Comparison of ENCODE assay signal across 8 cellular contexts in the genomic region with DNA sequence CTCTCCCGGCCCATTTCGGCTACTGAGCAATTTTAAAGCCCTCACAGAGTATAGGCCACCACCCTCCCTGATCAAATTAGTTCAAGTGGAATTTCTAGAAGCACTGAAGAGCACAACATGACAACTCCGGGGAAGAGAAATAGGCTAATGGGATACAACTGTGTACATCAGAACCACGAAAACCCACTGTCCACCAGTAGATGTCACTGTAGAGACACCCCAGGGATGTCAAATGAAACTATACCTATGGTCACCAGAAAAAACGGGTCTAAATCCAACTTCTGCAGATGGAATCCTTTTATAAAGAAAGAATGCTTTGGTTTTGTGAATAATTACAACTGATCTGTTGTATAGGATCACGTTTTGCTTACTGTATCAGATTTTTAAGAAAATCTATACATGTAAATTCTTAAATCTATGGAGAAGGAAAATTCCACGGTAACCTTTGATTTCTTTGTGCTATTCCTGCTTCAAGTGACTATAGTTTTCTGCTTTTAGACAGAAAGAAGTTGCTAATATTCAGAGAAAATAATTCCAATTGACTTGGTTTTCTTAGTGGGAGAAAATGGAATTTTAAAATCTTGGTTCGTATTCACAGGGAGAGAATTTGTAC. TPM values are rescaled to one million over a fixed set of nuclear protein-coding genes. Genes with fewer than 3 reads are reported as not detected.
DNase-seq lines count a peak whose midpoint lies in the region; ATAC-seq and TF ChIP-seq lines count a peak whose summit lies in the region.

No MANE protein-coding gene starts in this region.

- no peaks in the 10 kb centered on the region for H3K4me1 Mint-ChIP-seq in glutamatergic neuron (ENCODE audit: low read depth, unreplicated experiment)

- no peaks in the 10 kb centered on the region for H3K9me3 Mint-ChIP-seq in glutamatergic neuron (ENCODE audit: unreplicated experiment)

- intact Hi-C loops in prostate gland (cut with DNase I), result loop anchor here (2.0 kb wide), 1 partner anchor 342 kb away; a partner anchor contains a TSS

- no peak for TF ChIP-seq POLR2A in prostate gland (IDR thresholded peaks at IDR 0.05)

- H3K27me3 ChIP-seq in prostate gland (replicated peaks; ENCODE audit: insufficient read depth), result no peaks in the 10 kb centered on the region

- H3K4me3 ChIP-seq in HFF-Myc (replicated peaks; ENCODE audit: low read depth, low read length) (no peak overlapping the region), prostate gland (no peak overlapping the region)

- TF ChIP-seq CTCF in HFF-Myc (IDR thresholded peaks at IDR 0.05; ENCODE audit: low read depth, low read length, missing control alignments) (peak; percentile 62), glutamatergic neuron (IDR thresholded peaks at IDR 0.05; ENCODE audit: partially characterized antibody, unreplicated experiment) (peak; percentile 56), prostate gland (IDR thresholded peaks at IDR 0.05) (peak in 3 of 4 experiments; percentile 27 to 51 (median 51))

- H3K4me3 Mint-ChIP-seq in glutamatergic neuron (ENCODE audit: unreplicated experiment), result no peak overlapping the region

- no peaks in the 10 kb centered on the region for H3K36me3 Mint-ChIP-seq in glutamatergic neuron (ENCODE audit: unreplicated experiment)

- ATAC-seq in GM21390 (IDR thresholded peaks at IDR 0.05; ENCODE audit: unreplicated experiment), result no peak

- WGBS in prostate gland, result 32% methylated on average over 8 of the region's 8 CpGs

- no peaks in the 10 kb centered on the region for H3K9me3 ChIP-seq in prostate gland

- no peak overlapping the region for H3K27ac ChIP-seq in prostate gland

- H3K27ac Mint-ChIP-seq in glutamatergic neuron (ENCODE audit: unreplicated experiment), result no peak overlapping the region

- no peaks in the 10 kb centered on the region for H3K36me3 ChIP-seq in prostate gland

- no peaks in the 10 kb centered on the region for H3K4me1 ChIP-seq in prostate gland (replicated peaks)

- peaks cover 2% of the 10 kb centered on the region for H3K27me3 Mint-ChIP-seq in glutamatergic neuron (ENCODE audit: unreplicated experiment)

- peak; percentile 61 for DNase-seq in ELR (ENCODE audit: low read depth)
- peak; percentile 43 for DNase-seq in HFF-Myc (ENCODE audit: extremely low read depth, low read depth)
- DNase-seq in NCI-H69 (lab: John Stamatoyannopoulos, UW), result peak; percentile 30
- DNase-seq in activated naive CD4-positive, alpha-beta T cell treated with anti-CD3 and anti-CD28 coated beads, Interleukin-2, amount 50 U/mL, for 16 hours, result peak; percentile 26
- peak; percentile 34 for DNase-seq in glutamatergic neuron
- peak; percentile 39 for DNase-seq in prostate gland (ENCODE audit: low spot score)
- DNase-seq in T1000 (lab: John Stamatoyannopoulos, UW), result no peak

RNA-seq across cellular contexts. Expression of a gene that starts 29.5 kb away (rescaled TPM):
- total RNA-seq in glutamatergic neuron (ENCODE audit: unreplicated experiment), result 0.37 TPM
- total RNA-seq in prostate gland, result 1 to 10 TPM in 1 of 2 donors, under 1 TPM in 1; 0.09 to 1.4 TPM
